20 cellular contexts compared by ENCODE assay signal in genomic region chr3:16601539-16602005, GRCh38. TPM values are rescaled to one million over a fixed set of nuclear protein-coding genes. Genes with fewer than 3 reads are reported as not detected.
DNase-seq lines count a peak whose midpoint lies in the region; ATAC-seq and TF ChIP-seq lines count a peak whose summit lies in the region.
"Had no signal": no experiment of that assay in that cellular context is flagged by ENCODE, and none has a peak within 500 bp of the region (broad histone marks: within the 10 kb centered on the region; RNA-seq: fewer than 3 reads in every experiment).

No MANE protein-coding gene starts in this region.

- TF ChIP-seq POLR2A in heart left ventricle (IDR thresholded peaks at IDR 0.05): no peak

- H3K27me3 ChIP-seq in heart left ventricle: no peaks in the 10 kb centered on the region
- H3K27me3 ChIP-seq in right atrium auricular region: no peaks in the 10 kb centered on the region
- H3K27me3 ChIP-seq: neural progenitor cell, sigmoid colon had no signal

- intact Hi-C loops in natural killer cell (cut with micrococcal nuclease) (loop anchor here (1.0 to 5.0 kb wide), 3 partner anchors 551 to 812 kb away; no protein-coding TSS in a partner anchor), heart left ventricle (cut with DNase I) (loop anchor here (1.0 to 10.0 kb wide), 16 partner anchors 281 to 1241 kb away; partner anchors contain the start of gene PLCL2 (in 4 of the 10))

- DNase-seq in natural killer cell (no peak), WTC11 (ENCODE audit: low spot score) (no peak), glutamatergic neuron (no peak), NCI-H82 (lab: John Stamatoyannopoulos, UW) (no peak), heart left ventricle (no peak), right atrium auricular region (ENCODE audit: low spot score) (no peak)
- no peak for DNase-seq in natural killer cell treated with Interleukin-12 subunit alpha and Interleukin-12 subunit beta and Interleukin-15 and Interleukin-18, amount 100 ng/mL, for 72 hours (ENCODE audit: low spot score)
- no peak for DNase-seq in NK-92 treated with Interleukin-12 subunit alpha and Interleukin-12 subunit beta, amount 100 ng/mL, for 24 hours (lab: John Stamatoyannopoulos, UW)

- 26 to 29% (median 28%) methylated on average over 3 of the region's 3 CpGs for WGBS in heart left ventricle, 4 donors

- POLR2A ChIA-PET in WTC11 (lab: Charles Lee): interaction anchor here (0.5 to 0.6 kb wide), 2 partner anchors 273 to 575 kb away, joined by 4 to 5 read pairs; no protein-coding TSS in a partner anchor

- H3K4me1 ChIP-seq in heart left ventricle: peaks cover 0 to 7% (median 0%) of the 10 kb centered on the region in 12 donors
- H3K4me1 ChIP-seq in right atrium auricular region: no peaks in the 10 kb centered on the region
- H3K4me1 ChIP-seq: neural progenitor cell had no signal

- H3K36me3 Mint-ChIP-seq in natural killer cell: no peaks in the 10 kb centered on the region
- no peaks in the 10 kb centered on the region for H3K36me3 Mint-ChIP-seq in natural killer cell treated with Interleukin-12 subunit alpha and Interleukin-12 subunit beta and Interleukin-15 and Interleukin-18, amount 100 ng/mL, for 72 hours
- peaks cover 12% of the 10 kb centered on the region for H3K36me3 Mint-ChIP-seq in WTC11
- no peaks in the 10 kb centered on the region for H3K36me3 Mint-ChIP-seq in glutamatergic neuron (ENCODE audit: unreplicated experiment)
- H3K36me3 Mint-ChIP-seq: neural progenitor cell had no signal

- H3K27ac Mint-ChIP-seq in natural killer cell: no peak overlapping the region
- no peak overlapping the region for H3K27ac Mint-ChIP-seq in natural killer cell treated with Interleukin-12 subunit alpha and Interleukin-12 subunit beta and Interleukin-15 and Interleukin-18, amount 100 ng/mL, for 72 hours
- H3K27ac Mint-ChIP-seq in WTC11: peak overlapping the region; percentile 53
- no peak overlapping the region for H3K27ac Mint-ChIP-seq in glutamatergic neuron (ENCODE audit: unreplicated experiment)
- H3K27ac Mint-ChIP-seq: activated naive CD8-positive, alpha-beta T cell treated with anti-CD3 and anti-CD28 coated beads, Interleukin-2, amount 50 U/mL, for 24 hours; neural progenitor cell; stimulated activated naive B cell treated with anti-CD40 and anti-IgM and Interleukin-4, amounts not matched to agents 10 μg/mL and 1 μg/mL and 100 μg/mL, for 72 hours; T-helper 2 cell treated with Interferon-gamma antibody and Interleukin-4, amounts not matched to agents 5 μg/mL and 100 μg/mL, for 36 hours had no signal

- peak; percentile 27 for TF ChIP-seq CTCF in natural killer cell (IDR thresholded peaks at IDR 0.05)
- TF ChIP-seq CTCF in WTC11 (IDR thresholded peaks at IDR 0.05): no peak
- TF ChIP-seq CTCF in glutamatergic neuron (IDR thresholded peaks at IDR 0.05; ENCODE audit: partially characterized antibody, unreplicated experiment): peak; percentile 51
- TF ChIP-seq CTCF in heart left ventricle (IDR thresholded peaks at IDR 0.05): peak in 2 of 12 donors; percentile 2 to 18
- no peak for TF ChIP-seq CTCF in right atrium auricular region (IDR thresholded peaks at IDR 0.05)

- no peaks in the 10 kb centered on the region for H3K9me3 ChIP-seq in heart left ventricle
- no peaks in the 10 kb centered on the region for H3K9me3 ChIP-seq in right atrium auricular region
- H3K9me3 ChIP-seq: sigmoid colon had no signal

- H3K4me3 ChIP-seq in heart left ventricle: peak overlapping the region in 3 of 12 donors; percentile 0 to 19 (median 14)
- no peak overlapping the region for H3K4me3 ChIP-seq in right atrium auricular region
- H3K4me3 ChIP-seq: lung, neural progenitor cell, sigmoid colon had no signal

- no peak overlapping the region for H3K4me3 Mint-ChIP-seq in natural killer cell
- no peak overlapping the region for H3K4me3 Mint-ChIP-seq in natural killer cell treated with Interleukin-12 subunit alpha and Interleukin-12 subunit beta and Interleukin-15 and Interleukin-18, amount 100 ng/mL, for 72 hours
- H3K4me3 Mint-ChIP-seq in WTC11: no peak overlapping the region
- no peak overlapping the region for H3K4me3 Mint-ChIP-seq in glutamatergic neuron (ENCODE audit: unreplicated experiment)
- H3K4me3 Mint-ChIP-seq: activated naive CD8-positive, alpha-beta T cell treated with anti-CD3 and anti-CD28 coated beads, Interleukin-2, amount 50 U/mL, for 24 hours; central memory CD8-positive, alpha-beta T cell; neural progenitor cell; stimulated activated naive B cell treated with anti-CD40 and anti-IgM and Interleukin-4, amounts not matched to agents 10 μg/mL and 1 μg/mL and 100 μg/mL, for 72 hours; T-helper 2 cell treated with Interferon-gamma antibody and Interleukin-4, amounts not matched to agents 5 μg/mL and 100 μg/mL, for 36 hours had no signal

- no peaks in the 10 kb centered on the region for H3K36me3 ChIP-seq in heart left ventricle
- no peaks in the 10 kb centered on the region for H3K36me3 ChIP-seq in right atrium auricular region
- H3K36me3 ChIP-seq: neural progenitor cell, sigmoid colon had no signal

- peaks cover 5 to 17% of the 10 kb centered on the region in 2 donors for H3K27me3 Mint-ChIP-seq in natural killer cell (ENCODE audit: low read depth in 2 of 2)
- peaks cover 9 to 12% of the 10 kb centered on the region in 2 donors for H3K27me3 Mint-ChIP-seq in natural killer cell treated with Interleukin-12 subunit alpha and Interleukin-12 subunit beta and Interleukin-15 and Interleukin-18, amount 100 ng/mL, for 72 hours
- no peaks in the 10 kb centered on the region for H3K27me3 Mint-ChIP-seq in WTC11 (ENCODE audit: low read depth)
- H3K27me3 Mint-ChIP-seq in glutamatergic neuron (ENCODE audit: unreplicated experiment): peaks cover 3% of the 10 kb centered on the region

- H3K27ac ChIP-seq in heart left ventricle (no peak overlapping the region), right atrium auricular region (no peak overlapping the region)
- H3K27ac ChIP-seq: neural progenitor cell, sigmoid colon had no signal

- ATAC-seq in natural killer cell: no peak
- ATAC-seq in natural killer cell treated with Interleukin-12 subunit alpha and Interleukin-12 subunit beta and Interleukin-15 and Interleukin-18, amount 100 ng/mL, for 72 hours: no peak
- no peak for ATAC-seq in WTC11
- no peak for ATAC-seq in heart left ventricle
- ATAC-seq: activated naive CD8-positive, alpha-beta T cell treated with anti-CD3 and anti-CD28 coated beads, Interleukin-2, amount 50 U/mL, for 24 hours had no signal

- no peaks in the 10 kb centered on the region for H3K9me3 Mint-ChIP-seq in natural killer cell
- no peaks in the 10 kb centered on the region for H3K9me3 Mint-ChIP-seq in natural killer cell treated with Interleukin-12 subunit alpha and Interleukin-12 subunit beta and Interleukin-15 and Interleukin-18, amount 100 ng/mL, for 72 hours
- H3K9me3 Mint-ChIP-seq in WTC11: peaks cover 3% of the 10 kb centered on the region
- peaks cover 5% of the 10 kb centered on the region for H3K9me3 Mint-ChIP-seq in glutamatergic neuron (ENCODE audit: unreplicated experiment)
- H3K9me3 Mint-ChIP-seq: activated naive CD8-positive, alpha-beta T cell treated with anti-CD3 and anti-CD28 coated beads, Interleukin-2, amount 50 U/mL, for 24 hours; central memory CD8-positive, alpha-beta T cell; neural progenitor cell; T-helper 2 cell treated with Interferon-gamma antibody and Interleukin-4, amounts not matched to agents 5 μg/mL and 100 μg/mL, for 36 hours had no signal

- peaks cover 0 to 7% of the 10 kb centered on the region in 2 donors for H3K4me1 Mint-ChIP-seq in natural killer cell
- peaks cover 2 to 11% of the 10 kb centered on the region in 2 donors for H3K4me1 Mint-ChIP-seq in natural killer cell treated with Interleukin-12 subunit alpha and Interleukin-12 subunit beta and Interleukin-15 and Interleukin-18, amount 100 ng/mL, for 72 hours (ENCODE audit: low read depth in 2 of 2)
- H3K4me1 Mint-ChIP-seq in WTC11: peaks cover 33% of the 10 kb centered on the region
- peaks cover 4% of the 10 kb centered on the region for H3K4me1 Mint-ChIP-seq in glutamatergic neuron (ENCODE audit: low read depth, unreplicated experiment)
- H3K4me1 Mint-ChIP-seq: central memory CD8-positive, alpha-beta T cell; neural progenitor cell had no signal

- CTCF ChIA-PET in WTC11 (lab: Charles Lee): interaction anchor here (1.0 to 2.7 kb wide), 6 partner anchors 51 to 445 kb away, joined by 3 to 17 read pairs (median 3); partner anchors contain the start of gene PLCL2

TF ChIP-seq in WTC11, 78 proteins besides CTCF, POLR2A, EP300 and RAD21:
- TF ChIP-seq OVOL2 (CRISPR knock-in tag; IDR thresholded peaks at IDR 0.05; ENCODE audit: borderline replicate concordance): no peak
- no peak for TF ChIP-seq SMAD3 (CRISPR knock-in tag; IDR thresholded peaks at IDR 0.05; ENCODE audit: borderline replicate concordance)
- TF ChIP-seq ERG (CRISPR knock-in tag; IDR thresholded peaks at IDR 0.05): no peak

RNA-seq across cellular contexts. Expression of gene DAZL, which starts 3.7 kb away (rescaled TPM):
- not detected for total RNA-seq in natural killer cell
- not detected for total RNA-seq in natural killer cell treated with Interleukin-12 subunit alpha and Interleukin-12 subunit beta and Interleukin-15 and Interleukin-18, amount 100 ng/mL, for 72 hours
- 3.3 to 4.3 TPM (median 3.9 TPM) in 3 replicates for total RNA-seq in WTC11 (2021)
- 0.51 TPM for total RNA-seq in glutamatergic neuron (ENCODE audit: unreplicated experiment)
- total RNA-seq in heart left ventricle: not detected
- not detected for polyA plus RNA-seq in heart left ventricle
- not detected for total RNA-seq in right atrium auricular region
- total RNA-seq: epithelial cell of proximal tubule, LHCN-M2, mucosa of gallbladder, temporal lobe, urinary bladder had no signal
- polyA plus RNA-seq: lung, urinary bladder had no signal

Comparison
In these comparisons a context has a peak if more than half of its experiments do, and no peak if none do; other contexts are left out.
1. CTCF ChIP-seq: peak in natural killer cell (single experiment) and glutamatergic neuron (single experiment); none in WTC11 (single experiment) and right atrium auricular region (0 of 2).